In the genomic region with DNA sequence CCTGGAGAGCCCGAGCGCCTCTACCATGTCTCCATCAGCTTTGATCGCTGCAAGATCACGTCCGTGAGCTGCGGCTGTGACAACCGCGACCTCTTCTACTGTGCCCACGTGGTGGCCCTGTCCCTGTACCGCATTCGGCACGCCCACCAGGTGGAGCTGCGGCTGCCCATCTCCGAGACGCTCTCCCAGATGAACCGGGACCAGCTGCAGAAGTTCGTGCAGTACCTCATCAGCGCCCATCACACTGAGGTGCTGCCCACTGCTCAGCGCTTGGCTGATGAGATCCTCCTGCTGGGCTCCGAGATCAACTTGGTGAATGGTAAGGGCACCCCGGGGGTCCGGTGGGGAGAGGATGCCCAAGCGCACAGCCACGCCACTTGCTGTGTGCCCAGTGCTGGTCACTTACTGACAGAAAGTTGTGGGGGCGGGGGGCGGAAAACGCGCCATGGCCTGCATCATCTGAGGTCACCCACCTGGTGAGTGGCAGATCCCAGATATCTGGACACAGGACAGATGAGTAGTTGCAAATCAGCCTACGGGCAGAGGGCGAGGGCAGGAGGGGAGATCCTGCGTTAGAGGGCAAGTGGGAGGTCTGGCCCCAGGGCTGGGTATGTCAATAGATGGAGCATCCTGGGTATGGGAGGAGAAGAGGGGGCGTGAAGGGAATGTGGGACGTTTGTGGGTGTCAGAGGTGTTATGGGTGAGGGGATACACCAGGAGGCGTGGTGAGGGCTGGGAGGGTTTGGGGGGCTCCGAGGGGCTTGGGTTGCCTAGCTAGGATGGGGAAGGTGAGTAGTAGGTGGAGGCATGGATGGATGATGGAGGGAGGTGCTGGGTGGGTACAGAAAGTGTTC, we compare ENCODE assay signal across 11 cellular contexts. TPM values are rescaled to one million over a fixed set of nuclear protein-coding genes. Genes with fewer than 3 reads are reported as not detected.
DNase-seq lines count a peak whose midpoint lies in the region; ATAC-seq and TF ChIP-seq lines count a peak whose summit lies in the region.
"Had no signal": no experiment of that assay in that cellular context is flagged by ENCODE, and none has a peak within 500 bp of the region (broad histone marks: within the 10 kb centered on the region; RNA-seq: fewer than 3 reads in every experiment).

No MANE protein-coding gene starts in this region.

- H3K27me3 Mint-ChIP-seq in activated CD4-positive, alpha-beta T cell treated with anti-CD3 and anti-CD28 coated beads, Interleukin-2, amount 10 ng/mL, durations not matched to agents 7 days and 5 days = no peaks in the 10 kb centered on the region
- H3K27me3 Mint-ChIP-seq in activated CD4-positive, alpha-beta memory T cell treated with anti-CD3 and anti-CD28 coated beads for 36 hours = no peaks in the 10 kb centered on the region
- H3K27me3 Mint-ChIP-seq in natural killer cell (ENCODE audit: low read depth in 2 of 2) = no peaks in the 10 kb centered on the region
- H3K27me3 Mint-ChIP-seq: activated naive CD8-positive, alpha-beta T cell treated with anti-CD3 and anti-CD28 coated beads, Interleukin-2, amount 10 ng/mL, durations not matched to agents 7 days and 5 days; B cell had no signal

- DNase-seq in activated CD4-positive, alpha-beta T cell treated with anti-CD3 and anti-CD28 coated beads, Interleukin-2, amount 10 ng/mL, durations not matched to agents 7 days and 5 days = no peak
- DNase-seq in activated CD4-positive, alpha-beta T cell treated with anti-CD3 and anti-CD28 coated beads for 1 hour = no peak
- peak in 1 of 7 donors; percentile 37 for DNase-seq in adrenal gland
- no peak for DNase-seq in right atrium auricular region (ENCODE audit: low spot score)
- DNase-seq in tibial nerve (ENCODE audit: low spot score in 2 of 2) = no peak
- no peak for DNase-seq in activated CD4-positive, alpha-beta memory T cell treated with anti-CD3 and anti-CD28 coated beads for 36 hours
- no peak for DNase-seq in activated CD8-positive, alpha-beta memory T cell treated with anti-CD3 and anti-CD28 coated beads for 24 hours
- DNase-seq in natural killer cell = no peak
- DNase-seq: activated naive CD8-positive, alpha-beta T cell treated with anti-CD3 and anti-CD28 coated beads, Interleukin-2, amount 10 ng/mL, durations not matched to agents 7 days and 5 days; NCI-H2171 treated with DMSO at 0.1 percent for 48 hours had no signal

- no peak overlapping the region for H3K4me3 Mint-ChIP-seq in activated CD4-positive, alpha-beta T cell treated with anti-CD3 and anti-CD28 coated beads, Interleukin-2, amount 10 ng/mL, durations not matched to agents 7 days and 5 days
- no peak overlapping the region for H3K4me3 Mint-ChIP-seq in activated CD4-positive, alpha-beta memory T cell treated with anti-CD3 and anti-CD28 coated beads for 36 hours
- H3K4me3 Mint-ChIP-seq in natural killer cell = no peak overlapping the region
- H3K4me3 Mint-ChIP-seq: activated naive CD8-positive, alpha-beta T cell treated with anti-CD3 and anti-CD28 coated beads, Interleukin-2, amount 10 ng/mL, durations not matched to agents 7 days and 5 days; B cell had no signal

- H3K27me3 ChIP-seq in adrenal gland = no peaks in the 10 kb centered on the region
- no peaks in the 10 kb centered on the region for H3K27me3 ChIP-seq in right atrium auricular region
- no peaks in the 10 kb centered on the region for H3K27me3 ChIP-seq in tibial nerve

- H3K27ac ChIP-seq in adrenal gland (no peak overlapping the region), right atrium auricular region (no peak overlapping the region), tibial nerve (no peak overlapping the region)

- H3K36me3 ChIP-seq in adrenal gland (replicated peaks in 1 of 2) (peaks cover 0 to 16% of the 10 kb centered on the region in 2 donors), right atrium auricular region (peaks cover 20% of the 10 kb centered on the region), tibial nerve (peaks cover 0 to 63% (median 0%) of the 10 kb centered on the region in 3 donors)

- H3K9me3 ChIP-seq in adrenal gland (replicated peaks in 1 of 3) (no peaks in the 10 kb centered on the region), right atrium auricular region (no peaks in the 10 kb centered on the region), tibial nerve (no peaks in the 10 kb centered on the region)

- POLR2A ChIA-PET in activated CD4-positive, alpha-beta T cell treated with anti-CD3 and anti-CD28 coated beads, Interleukin-2, amount 10 ng/mL, durations not matched to agents 7 days and 5 days (lab: Charles Lee) = no interaction called here
- POLR2A ChIA-PET in activated CD4-positive, alpha-beta memory T cell treated with anti-CD3 and anti-CD28 coated beads for 36 hours (lab: Charles Lee) = interaction anchor here (0.8 kb wide), 1 partner anchor 28 kb away, joined by 3 read pairs; no protein-coding TSS in a partner anchor

- 81 to 87% (median 82%) methylated on average over 28 to 35 of the region's 35 CpGs for WGBS in adrenal gland, 4 donors
- WGBS in tibial nerve, 2 donors = 74 to 82% methylated on average over 26 to 35 of the region's 35 CpGs

- H3K9me3 Mint-ChIP-seq in activated CD4-positive, alpha-beta T cell treated with anti-CD3 and anti-CD28 coated beads, Interleukin-2, amount 10 ng/mL, durations not matched to agents 7 days and 5 days = no peaks in the 10 kb centered on the region
- H3K9me3 Mint-ChIP-seq in activated CD4-positive, alpha-beta memory T cell treated with anti-CD3 and anti-CD28 coated beads for 36 hours = no peaks in the 10 kb centered on the region
- no peaks in the 10 kb centered on the region for H3K9me3 Mint-ChIP-seq in natural killer cell
- H3K9me3 Mint-ChIP-seq: activated naive CD8-positive, alpha-beta T cell treated with anti-CD3 and anti-CD28 coated beads, Interleukin-2, amount 10 ng/mL, durations not matched to agents 7 days and 5 days had no signal

- peaks cover 17% of the 10 kb centered on the region for H3K36me3 Mint-ChIP-seq in activated CD4-positive, alpha-beta T cell treated with anti-CD3 and anti-CD28 coated beads, Interleukin-2, amount 10 ng/mL, durations not matched to agents 7 days and 5 days (ENCODE audit: low read depth)
- H3K36me3 Mint-ChIP-seq in activated CD4-positive, alpha-beta memory T cell treated with anti-CD3 and anti-CD28 coated beads for 36 hours = peaks cover 9% of the 10 kb centered on the region
- H3K36me3 Mint-ChIP-seq in natural killer cell = no peaks in the 10 kb centered on the region

- no peak for TF ChIP-seq EP300 in tibial nerve (IDR thresholded peaks at IDR 0.05)

- peak in 4 of 6 experiments; percentile 15 to 35 (median 26) for TF ChIP-seq CTCF in adrenal gland (IDR thresholded peaks at IDR 0.05)
- TF ChIP-seq CTCF in right atrium auricular region (IDR thresholded peaks at IDR 0.05) = peak; percentile 23 to 56
- TF ChIP-seq CTCF in tibial nerve (IDR thresholded peaks at IDR 0.05) = peak in 4 of 5 experiments; percentile 4 to 49 (median 26)
- no peak for TF ChIP-seq CTCF in natural killer cell (IDR thresholded peaks at IDR 0.05)

- no peak for ATAC-seq in natural killer cell

- CTCF ChIA-PET in activated CD4-positive, alpha-beta T cell treated with anti-CD3 and anti-CD28 coated beads, Interleukin-2, amount 10 ng/mL, durations not matched to agents 7 days and 5 days (lab: Charles Lee) = interaction anchor here (0.9 to 1.3 kb wide), 2 partner anchors 16 to 57 kb away, joined by 4 read pairs; no protein-coding TSS in a partner anchor
- CTCF ChIA-PET in activated CD4-positive, alpha-beta memory T cell treated with anti-CD3 and anti-CD28 coated beads for 36 hours (lab: Charles Lee) = interaction anchor here (0.6 to 2.3 kb wide), 2 partner anchors 57 to 524 kb away, joined by 3 to 10 read pairs; no protein-coding TSS in a partner anchor

- H3K4me3 ChIP-seq in adrenal gland = no peak overlapping the region
- H3K4me3 ChIP-seq in right atrium auricular region = no peak overlapping the region
- no peak overlapping the region for H3K4me3 ChIP-seq in tibial nerve

- H3K4me1 Mint-ChIP-seq in activated CD4-positive, alpha-beta T cell treated with anti-CD3 and anti-CD28 coated beads, Interleukin-2, amount 10 ng/mL, durations not matched to agents 7 days and 5 days = peaks cover 2% of the 10 kb centered on the region
- H3K4me1 Mint-ChIP-seq in activated CD4-positive, alpha-beta memory T cell treated with anti-CD3 and anti-CD28 coated beads for 36 hours (ENCODE audit: low read depth) = no peaks in the 10 kb centered on the region
- H3K4me1 Mint-ChIP-seq in natural killer cell = peaks cover 0 to 7% of the 10 kb centered on the region in 2 donors
- H3K4me1 Mint-ChIP-seq: B cell had no signal

- H3K27ac Mint-ChIP-seq in activated CD4-positive, alpha-beta T cell treated with anti-CD3 and anti-CD28 coated beads, Interleukin-2, amount 10 ng/mL, durations not matched to agents 7 days and 5 days = peak overlapping the region; percentile 9
- no peak overlapping the region for H3K27ac Mint-ChIP-seq in activated CD4-positive, alpha-beta memory T cell treated with anti-CD3 and anti-CD28 coated beads for 36 hours
- H3K27ac Mint-ChIP-seq in natural killer cell = no peak overlapping the region
- H3K27ac Mint-ChIP-seq: activated naive CD8-positive, alpha-beta T cell treated with anti-CD3 and anti-CD28 coated beads, Interleukin-2, amount 10 ng/mL, durations not matched to agents 7 days and 5 days; B cell had no signal

- no peaks in the 10 kb centered on the region for H3K4me1 ChIP-seq in adrenal gland (replicated peaks in 1 of 2)
- no peaks in the 10 kb centered on the region for H3K4me1 ChIP-seq in right atrium auricular region
- H3K4me1 ChIP-seq in tibial nerve = no peaks in the 10 kb centered on the region

- intact Hi-C loops in adrenal gland (cut with DNase I) (no loop called here), natural killer cell (cut with micrococcal nuclease) (no loop called here)
- intact Hi-C loops in activated CD4-positive, alpha-beta memory T cell treated with anti-CD3 and anti-CD28 coated beads for 36 hours (cut with micrococcal nuclease) = no loop called here

- TF ChIP-seq POLR2A in adrenal gland (IDR thresholded peaks at IDR 0.05) = no peak
- TF ChIP-seq POLR2A in tibial nerve (IDR thresholded peaks at IDR 0.05) = no peak

RNA-seq across cellular contexts. Expression of a gene that starts 9.8 kb away (rescaled TPM):
- total RNA-seq in activated CD4-positive, alpha-beta T cell treated with anti-CD3 and anti-CD28 coated beads, Interleukin-2, amount 10 ng/mL, durations not matched to agents 7 days and 5 days = 1 to 10 TPM; 6.0 to 6.2 TPM
- total RNA-seq in adrenal gland = 10 to 100 TPM in 4 of 8 donors, 1 to 10 TPM in 4; 5.8 to 15.4 (median 10.2) TPM
- 1 to 10 TPM; 1.7 to 6.4 (median 3.2) TPM for polyA plus RNA-seq in adrenal gland
- total RNA-seq in right atrium auricular region = 1 to 10 TPM; 5.7 to 9.8 TPM
- total RNA-seq in tibial nerve = 10 to 100 TPM in 1 of 4 donors, 1 to 10 TPM in 3; 2.8 to 19.8 (median 4.0) TPM
- total RNA-seq in activated CD4-positive, alpha-beta memory T cell treated with anti-CD3 and anti-CD28 coated beads for 36 hours = 10 to 100 TPM in 1 of 2 experiments, 1 to 10 TPM in 1; 9.2 to 10.2 TPM
- 1 to 10 TPM; 5.8 to 5.9 (median 5.9) TPM for total RNA-seq in natural killer cell

RNA-seq across cellular contexts. Expression of a gene that starts 30.8 kb away (rescaled TPM):
- total RNA-seq in activated CD4-positive, alpha-beta T cell treated with anti-CD3 and anti-CD28 coated beads, Interleukin-2, amount 10 ng/mL, durations not matched to agents 7 days and 5 days = 10 to 100 TPM; 91.3 to 92.5 TPM
- total RNA-seq in adrenal gland (100 to 1,000 TPM in 7 of 8 donors, 10 to 100 TPM in 1; 95.8 to 224 (median 137) TPM), right atrium auricular region (100 to 1,000 TPM; 272 to 304 TPM), tibial nerve (100 to 1,000 TPM; 187 to 290 (median 235) TPM), natural killer cell (10 to 100 TPM; 52.2 to 56.6 (median 54.7) TPM)
- 100 to 1,000 TPM; 134 to 459 (median 340) TPM for polyA plus RNA-seq in adrenal gland
- 100 to 1,000 TPM; 124 to 142 TPM for total RNA-seq in activated CD4-positive, alpha-beta memory T cell treated with anti-CD3 and anti-CD28 coated beads for 36 hours

RNA-seq across cellular contexts. Expression of a gene that starts 40.7 kb away (rescaled TPM):
- 10 to 100 TPM; 46.2 to 46.6 TPM for total RNA-seq in activated CD4-positive, alpha-beta T cell treated with anti-CD3 and anti-CD28 coated beads, Interleukin-2, amount 10 ng/mL, durations not matched to agents 7 days and 5 days
- total RNA-seq in adrenal gland (10 to 100 TPM; 16.8 to 69.6 (median 44.9) TPM), right atrium auricular region (10 to 100 TPM; 18.2 to 19.4 TPM), tibial nerve (100 to 1,000 TPM in 2 of 4 donors, 10 to 100 TPM in 2; 52.4 to 167 (median 94.4) TPM), natural killer cell (10 to 100 TPM; 25.7 to 35.4 (median 26.7) TPM)
- polyA plus RNA-seq in adrenal gland = 10 to 100 TPM; 11.9 to 34.6 (median 20.5) TPM
- total RNA-seq in activated CD4-positive, alpha-beta memory T cell treated with anti-CD3 and anti-CD28 coated beads for 36 hours = 10 to 100 TPM; 17.7 to 19.3 TPM
